19 cellular contexts compared by ENCODE assay signal in the genomic region with DNA sequence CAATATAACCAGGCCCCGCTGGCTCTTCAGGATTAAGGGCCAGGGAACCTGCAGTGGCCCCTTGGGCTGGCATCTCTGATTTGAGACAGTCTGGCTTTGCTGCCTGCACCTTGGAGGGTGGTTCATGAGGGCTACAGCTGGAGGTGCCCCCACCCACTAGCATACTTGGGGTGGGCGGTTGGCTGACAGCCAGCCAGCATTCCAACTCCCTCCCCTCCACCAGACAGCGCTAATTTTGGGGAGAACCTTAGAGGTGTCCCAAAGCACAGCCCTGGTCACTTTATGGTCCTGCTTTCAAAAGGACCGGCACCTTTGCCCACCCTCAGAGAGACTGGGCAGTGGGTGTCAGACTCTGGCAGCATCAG.
DNase-seq lines count a peak whose midpoint lies in the region; ATAC-seq and TF ChIP-seq lines count a peak whose summit lies in the region.
"Had no signal": no experiment of that assay in that cellular context is flagged by ENCODE, and none has a peak within 500 bp of the region (broad histone marks: within the 10 kb centered on the region; RNA-seq: fewer than 3 reads in every experiment).

No MANE protein-coding gene starts in this region.

- no peaks in the 10 kb centered on the region for H3K4me1 Mint-ChIP-seq in natural killer cell treated with Interleukin-12 subunit alpha and Interleukin-12 subunit beta and Interleukin-15 and Interleukin-18, amount 100 ng/mL, for 72 hours (ENCODE audit: low read depth in 2 of 2)
- H3K4me1 Mint-ChIP-seq in natural killer cell: no peaks in the 10 kb centered on the region
- no peaks in the 10 kb centered on the region for H3K4me1 Mint-ChIP-seq in MCF 10A (ENCODE audit: insufficient read depth, unreplicated experiment)
- H3K4me1 Mint-ChIP-seq: CD8-positive, alpha-beta memory T cell; IgD-negative memory B cell had no signal

- no peak for TF ChIP-seq CTCF in natural killer cell (IDR thresholded peaks at IDR 0.05)
- no peak for TF ChIP-seq CTCF in dorsolateral prefrontal cortex (IDR thresholded peaks at IDR 0.05 in 54 of 56, conservative IDR thresholded peaks at IDR 0.05 in 2 of 56; ENCODE audit: low read depth in 1 of 56, partially characterized antibody in 56 of 56)
- no peak for TF ChIP-seq CTCF in MCF 10A (IDR thresholded peaks at IDR 0.05; ENCODE audit: unreplicated experiment)
- no peak for TF ChIP-seq CTCF in brain microvascular endothelial cell (IDR thresholded peaks at IDR 0.05; ENCODE audit: low read depth, low read length, missing control alignments)

- DNase-seq in natural killer cell treated with Interleukin-12 subunit alpha and Interleukin-12 subunit beta and Interleukin-15 and Interleukin-18, amount 100 ng/mL, for 72 hours (ENCODE audit: low spot score): peak; percentile 44
- DNase-seq in natural killer cell (no peak), dorsolateral prefrontal cortex (peak in 6 of 10 donors; percentile 10 to 30 (median 23)), posterior vena cava (ENCODE audit: low spot score) (peak; percentile 62), MCF 10A (ENCODE audit: unreplicated experiment) (no peak), brain microvascular endothelial cell (no peak)
- DNase-seq in effector CD8-positive, alpha-beta T cell (lab: John Stamatoyannopoulos, UW): no peak
- DNase-seq: C1 segment of cervical spinal cord, Kasumi-1, NCI-H1092 treated with DMSO at 0.1 percent for 48 hours, NCI-H146, NCI-H2029 treated with DMSO at 0.1 percent for 48 hours, NCI-H2171, NCI-H69 had no signal

- H3K27me3 ChIP-seq in dorsolateral prefrontal cortex: no peaks in the 10 kb centered on the region
- no peaks in the 10 kb centered on the region for H3K27me3 ChIP-seq in brain microvascular endothelial cell (replicated peaks)

- H3K27ac ChIP-seq in dorsolateral prefrontal cortex (no peak overlapping the region), brain microvascular endothelial cell (no peak overlapping the region)
- H3K27ac ChIP-seq: HL-60 had no signal

- intact Hi-C loops in natural killer cell (cut with micrococcal nuclease) (no loop called here), dorsolateral prefrontal cortex (cut with DNase I) (no loop called here), posterior vena cava (cut with DNase I) (no loop called here), MCF 10A (cut with micrococcal nuclease) (no loop called here)

- H3K4me3 Mint-ChIP-seq in natural killer cell treated with Interleukin-12 subunit alpha and Interleukin-12 subunit beta and Interleukin-15 and Interleukin-18, amount 100 ng/mL, for 72 hours: no peak overlapping the region
- H3K4me3 Mint-ChIP-seq in natural killer cell (no peak overlapping the region), MCF 10A (ENCODE audit: unreplicated experiment) (no peak overlapping the region)
- H3K4me3 Mint-ChIP-seq: CD8-positive, alpha-beta memory T cell; IgD-negative memory B cell had no signal

- H3K9me3 Mint-ChIP-seq in natural killer cell treated with Interleukin-12 subunit alpha and Interleukin-12 subunit beta and Interleukin-15 and Interleukin-18, amount 100 ng/mL, for 72 hours: no peaks in the 10 kb centered on the region
- H3K9me3 Mint-ChIP-seq in natural killer cell (no peaks in the 10 kb centered on the region), MCF 10A (ENCODE audit: unreplicated experiment) (no peaks in the 10 kb centered on the region)
- H3K9me3 Mint-ChIP-seq: CD8-positive, alpha-beta memory T cell; IgD-negative memory B cell had no signal

- peaks cover 0 to 12% of the 10 kb centered on the region in 2 donors for H3K27me3 Mint-ChIP-seq in natural killer cell treated with Interleukin-12 subunit alpha and Interleukin-12 subunit beta and Interleukin-15 and Interleukin-18, amount 100 ng/mL, for 72 hours
- H3K27me3 Mint-ChIP-seq in natural killer cell (ENCODE audit: low read depth in 2 of 2) (peaks cover 0 to 9% of the 10 kb centered on the region in 2 donors), MCF 10A (ENCODE audit: insufficient read depth, unreplicated experiment) (peaks cover 19% of the 10 kb centered on the region)

- POLR2A ChIA-PET in MCF 10A (lab: Yijun Ruan, JAX): no interaction called here

- no peak for ATAC-seq in natural killer cell treated with Interleukin-12 subunit alpha and Interleukin-12 subunit beta and Interleukin-15 and Interleukin-18, amount 100 ng/mL, for 72 hours
- no peak for ATAC-seq in natural killer cell
- ATAC-seq: Panc1 had no signal

- no peaks in the 10 kb centered on the region for H3K36me3 ChIP-seq in brain microvascular endothelial cell (replicated peaks)
- H3K36me3 ChIP-seq: HAP-1 had no signal

- no peaks in the 10 kb centered on the region for H3K36me3 Mint-ChIP-seq in natural killer cell treated with Interleukin-12 subunit alpha and Interleukin-12 subunit beta and Interleukin-15 and Interleukin-18, amount 100 ng/mL, for 72 hours
- no peaks in the 10 kb centered on the region for H3K36me3 Mint-ChIP-seq in natural killer cell
- no peaks in the 10 kb centered on the region for H3K36me3 Mint-ChIP-seq in MCF 10A (ENCODE audit: insufficient read depth, unreplicated experiment)
- H3K36me3 Mint-ChIP-seq: CD8-positive, alpha-beta memory T cell had no signal

- H3K27ac Mint-ChIP-seq in natural killer cell treated with Interleukin-12 subunit alpha and Interleukin-12 subunit beta and Interleukin-15 and Interleukin-18, amount 100 ng/mL, for 72 hours: no peak overlapping the region
- H3K27ac Mint-ChIP-seq in natural killer cell (no peak overlapping the region), MCF 10A (ENCODE audit: low read depth, unreplicated experiment) (no peak overlapping the region)
- H3K27ac Mint-ChIP-seq: CD8-positive, alpha-beta memory T cell; IgD-negative memory B cell had no signal

- BruUV-seq in MCF 10A (replicated peaks; lab: Mats Ljungman, UMichigan): no TSS peak

- CTCF ChIA-PET in MCF 10A (lab: Yijun Ruan, JAX): no interaction called here

- in situ Hi-C loops in brain microvascular endothelial cell (cut with HindIII; ENCODE audit: low pct_ligation_motif_present, low sequenced_read_pairs): no loop called here

- H3K4me3 ChIP-seq in dorsolateral prefrontal cortex: no peak overlapping the region
- H3K4me3 ChIP-seq in brain microvascular endothelial cell (ENCODE audit: low read depth, low read length): no peak overlapping the region
- H3K4me3 ChIP-seq: HAP-1 had no signal

Comparison
In these comparisons a context has a peak if more than half of its experiments do, and no peak if none do; other contexts are left out.
1. DNase-seq: peak in natural killer cell treated with Interleukin-12 subunit alpha and Interleukin-12 subunit beta and Interleukin-15 and Interleukin-18, amount 100 ng/mL, for 72 hours (single experiment), dorsolateral prefrontal cortex (6 of 10) and posterior vena cava (single experiment); none in natural killer cell (single experiment), MCF 10A (single experiment), effector CD8-positive, alpha-beta T cell (single experiment) and brain microvascular endothelial cell (single experiment).